ENCODE assay signal across 30 cellular contexts in the genomic region with DNA sequence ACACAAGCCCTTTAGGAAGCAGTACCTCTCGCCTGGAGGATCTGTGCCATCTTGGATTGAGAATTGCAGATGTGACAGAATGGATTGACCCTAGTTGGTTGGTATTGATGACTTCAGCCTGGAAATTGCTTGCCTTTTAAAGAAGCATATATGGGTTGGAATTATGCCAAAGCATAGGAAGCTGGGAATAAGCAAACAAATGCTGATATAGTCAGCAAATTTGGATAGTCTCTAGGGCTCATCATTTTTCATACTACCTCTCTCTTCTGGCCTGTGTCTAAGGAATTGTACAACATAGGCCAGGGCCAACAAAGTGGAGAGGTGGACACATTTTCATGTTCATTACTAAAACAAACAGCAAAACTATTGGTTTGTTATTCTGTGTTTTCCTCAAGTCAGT.
"Had no signal": no experiment of that assay in that cellular context is flagged by ENCODE, and none has a peak within 500 bp of the region (broad histone marks: within the 10 kb centered on the region; RNA-seq: fewer than 3 reads in every experiment).

No MANE protein-coding gene starts in this region.

- H3K4me3 ChIP-seq: body of pancreas, breast epithelium had no signal

- H3K9me3 Mint-ChIP-seq: activated CD4-positive, alpha-beta memory T cell treated with anti-CD3 and anti-CD28 coated beads, Interleukin-2, amount 10 ng/mL, durations not matched to agents 7 days and 5 days had no signal

- H3K27ac Mint-ChIP-seq: activated naive CD8-positive, alpha-beta T cell had no signal

- ATAC-seq: activated CD8-positive, alpha-beta memory T cell treated with anti-CD3 and anti-CD28 coated beads, Interleukin-2, amount 10 ng/mL, durations not matched to agents 7 days and 5 days; body of pancreas had no signal

- H3K9me3 ChIP-seq: body of pancreas, breast epithelium had no signal

- H3K27me3 ChIP-seq: body of pancreas, breast epithelium had no signal

- H3K4me3 Mint-ChIP-seq: activated CD4-positive, alpha-beta memory T cell treated with anti-CD3 and anti-CD28 coated beads, Interleukin-2, amount 10 ng/mL, durations not matched to agents 7 days and 5 days; activated CD8-positive, alpha-beta memory T cell treated with anti-CD3 and anti-CD28 coated beads, Interleukin-2, amount 10 ng/mL, durations not matched to agents 7 days and 5 days; activated naive CD4-positive, alpha-beta T cell treated with anti-CD3 and anti-CD28 coated beads, Interleukin-2, amount 10 ng/mL, durations not matched to agents 7 days and 5 days; activated naive CD8-positive, alpha-beta T cell had no signal

- DNase-seq: activated CD4-positive, alpha-beta memory T cell treated with anti-CD3 and anti-CD28 coated beads, Interleukin-2, amount 10 ng/mL, durations not matched to agents 7 days and 5 days; activated CD4-positive, alpha-beta T cell treated with anti-CD3 and anti-CD28 coated beads for 1 hour; activated CD4-positive, alpha-beta T cell treated with anti-CD3 and anti-CD28 coated beads for 48 hours; activated CD4-positive, CD25-positive, alpha-beta regulatory T cell; activated CD8-positive, alpha-beta memory T cell treated with anti-CD3 and anti-CD28 coated beads for 24 hours; activated CD8-positive, alpha-beta memory T cell treated with anti-CD3 and anti-CD28 coated beads, Interleukin-2, amount 10 ng/mL, durations not matched to agents 7 days and 5 days; activated CD8-positive, alpha-beta memory T cell treated with anti-CD3 and anti-CD28 coated beads, Interleukin-2, amount 50 U/mL, for 48 hours; activated effector memory CD4-positive, alpha-beta T cell treated with Interleukin-2 at 50 U/mL for 16 hours; activated naive CD4-positive, alpha-beta T cell treated with anti-CD3 and anti-CD28 coated beads, Interleukin-2, amount 10 ng/mL, durations not matched to agents 7 days and 5 days; activated T-cell treated with anti-CD3 and anti-CD28 coated beads, Interleukin-2, amount 50 U/mL, for 48 hours; amniotic stem cell; aorta; body of pancreas; NCI-H1092 treated with DMSO at 0.1 percent for 48 hours; NCI-H146; NCI-H187; NCI-H2107; NCI-H2171; NCI-H2227 treated with DMSO at 0.1 percent for 48 hours; NCI-H446; NCI-H526 treated with DMSO at 0.1 percent for 48 hours; NCI-H82; NK-92 treated with Interleukin-12 subunit alpha and Interleukin-12 subunit beta, amount 100 ng/mL, for 24 hours; Right ventricle myocardium superior; SW 1271; T-helper 1 cell; T-helper 9 cell; WERI-Rb-1 had no signal

- H3K4me1 ChIP-seq: breast epithelium had no signal

- H3K27ac ChIP-seq: body of pancreas, breast epithelium, WERI-Rb-1 had no signal

- H3K27me3 Mint-ChIP-seq: activated CD4-positive, alpha-beta memory T cell treated with anti-CD3 and anti-CD28 coated beads, Interleukin-2, amount 10 ng/mL, durations not matched to agents 7 days and 5 days; activated CD8-positive, alpha-beta memory T cell treated with anti-CD3 and anti-CD28 coated beads, Interleukin-2, amount 10 ng/mL, durations not matched to agents 7 days and 5 days; activated naive CD4-positive, alpha-beta T cell treated with anti-CD3 and anti-CD28 coated beads, Interleukin-2, amount 10 ng/mL, durations not matched to agents 7 days and 5 days; activated naive CD8-positive, alpha-beta T cell had no signal
